Comparison of ENCODE assay signal across 24 cellular contexts in the genomic region with DNA sequence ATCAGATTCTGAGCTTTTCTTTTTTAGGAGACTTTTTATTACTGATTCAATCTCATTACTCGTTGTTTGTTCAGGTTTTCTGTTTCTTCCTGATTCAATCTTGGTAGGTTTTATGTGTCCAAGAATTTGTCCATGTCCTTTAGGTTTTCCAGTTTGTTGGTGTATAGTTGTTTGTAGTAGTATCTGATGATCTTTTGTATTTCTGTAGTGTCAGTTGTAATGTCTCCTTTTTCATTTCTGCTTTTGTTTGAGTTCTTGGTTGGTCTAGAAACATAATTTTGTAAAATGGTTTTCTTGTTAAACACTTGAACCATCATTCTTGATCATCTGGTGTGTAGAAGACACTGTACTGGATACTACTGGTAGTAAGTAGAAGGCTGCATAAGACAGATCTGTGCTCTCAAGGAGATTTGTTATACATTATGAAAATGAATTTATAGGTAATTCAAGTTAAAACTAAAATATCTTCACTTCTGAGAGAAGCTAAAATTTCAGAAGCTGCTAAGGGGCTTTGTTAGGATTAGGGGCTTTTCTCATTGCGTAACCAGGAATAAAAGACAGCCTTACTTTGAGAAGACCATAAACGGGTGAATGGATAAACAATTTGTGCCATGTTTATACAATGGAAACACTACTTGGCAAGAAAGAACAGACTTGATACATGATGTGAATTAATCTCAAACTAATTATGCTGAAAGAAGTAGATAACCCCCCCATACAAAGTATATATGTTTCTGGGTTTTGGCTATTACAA.
"Had no signal": no experiment of that assay in that cellular context is flagged by ENCODE, and none has a peak within 500 bp of the region (broad histone marks: within the 10 kb centered on the region; RNA-seq: fewer than 3 reads in every experiment).

No MANE protein-coding gene starts in this region.

- DNase-seq: dorsolateral prefrontal cortex; effector CD8-positive, alpha-beta T cell; immature natural killer cell; kidney; left cardiac atrium; left ventricle myocardium inferior; lower lobe of right lung; natural killer cell; occipital lobe; pancreas; right cardiac atrium; stimulated activated CD4-positive, alpha-beta T cell treated with anti-CD3 and anti-CD28 coated beads, Interleukin-2, amount 100 ng/mL, for 48 hours; stimulated activated naive CD4-positive, alpha-beta T cell treated with Interleukin-2 at 50 U/mL for 16 hours; thyroid gland had no signal

- ATAC-seq: esophagus mucosa, left cardiac atrium, lower lobe of right lung, natural killer cell, pancreas, right cardiac atrium had no signal

- H3K27ac Mint-ChIP-seq: memory B cell, mesothelial cell of epicardium, progenitor cell of endocrine pancreas, type B pancreatic cell had no signal

- FAIRE-seq: kidney, pancreas, urothelium cell line had no signal

- H3K27me3 Mint-ChIP-seq: memory B cell, progenitor cell of endocrine pancreas, type B pancreatic cell had no signal

- H3K4me3 ChIP-seq: coronary artery, dorsolateral prefrontal cortex, gastroesophageal sphincter, left ventricle myocardium inferior, lower lobe of right lung, pancreas, smooth muscle cell, suprapubic skin, thyroid gland had no signal

- H3K4me1 Mint-ChIP-seq: mesothelial cell of epicardium had no signal

- H3K4me3 Mint-ChIP-seq: immature natural killer cell, memory B cell, mesothelial cell of epicardium, natural killer cell, type B pancreatic cell had no signal

- H3K27ac ChIP-seq: coronary artery, dorsolateral prefrontal cortex, left ventricle myocardium inferior, lower lobe of right lung, pancreas, suprapubic skin, thyroid gland had no signal

- H3K36me3 Mint-ChIP-seq: natural killer cell had no signal

- H3K27me3 ChIP-seq: dorsolateral prefrontal cortex, gastroesophageal sphincter, pancreas, suprapubic skin, thyroid gland had no signal

- H3K9me3 ChIP-seq: lower lobe of right lung, pancreas, suprapubic skin, thyroid gland had no signal

- H3K4me2 ChIP-seq: smooth muscle cell had no signal

- H3K4me1 ChIP-seq: lower lobe of right lung, pancreas, suprapubic skin, thyroid gland had no signal

- H3K9me3 Mint-ChIP-seq: immature natural killer cell, natural killer cell, type B pancreatic cell had no signal

- H3K36me3 ChIP-seq: pancreas, suprapubic skin, thyroid gland had no signal
